8 cellular contexts compared by ENCODE assay signal in the genomic region with DNA sequence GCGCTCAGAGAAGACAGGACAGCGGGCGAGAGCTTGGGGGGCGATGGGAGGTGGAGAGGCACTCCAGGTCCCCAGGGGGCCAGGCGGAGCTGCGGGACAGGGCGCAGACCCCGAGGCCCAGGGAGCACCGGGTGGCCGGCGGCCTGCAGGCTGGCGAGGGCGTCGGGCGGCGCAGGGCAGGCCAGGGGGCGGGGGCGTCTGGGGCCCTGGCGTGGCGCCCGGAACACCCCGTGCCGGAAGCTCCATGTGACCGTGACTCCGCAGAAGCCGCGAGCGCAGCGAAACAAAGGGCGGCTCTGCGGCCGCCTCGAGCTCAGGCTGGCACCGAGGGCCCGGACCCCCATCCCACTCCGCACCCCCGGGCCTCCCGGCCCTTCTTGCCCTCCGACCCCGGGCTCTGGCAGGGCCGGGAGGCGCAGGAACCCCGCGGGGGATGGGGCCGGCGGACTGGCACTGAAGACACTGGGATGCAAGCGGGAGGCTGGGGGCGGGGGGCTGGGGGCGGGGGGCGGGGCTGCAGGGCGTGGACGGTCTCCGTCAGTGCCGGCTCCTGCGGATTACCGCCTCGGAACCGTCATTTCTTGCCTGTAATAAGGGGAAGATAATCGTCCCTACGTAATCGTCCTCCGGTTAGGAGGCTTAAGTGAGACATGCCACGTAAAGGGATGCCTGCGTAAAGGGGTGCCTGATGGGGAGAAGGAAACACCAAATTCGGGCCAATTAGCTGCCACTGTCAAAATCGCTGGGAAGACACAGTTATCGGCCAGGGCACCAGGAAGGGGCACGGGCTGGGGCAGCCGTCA. TPM values are rescaled to one million over a fixed set of nuclear protein-coding genes. Genes with fewer than 3 reads are reported as not detected.
A peak's percentile ranks its signal among the peaks of the same experiment; 100 is the strongest.
DNase-seq lines count a peak whose midpoint lies in the region; ATAC-seq and TF ChIP-seq lines count a peak whose summit lies in the region.

No MANE protein-coding gene starts in this region.

- peak; percentile 77 for DNase-seq in EL
- DNase-seq in Kasumi-1 (lab: John Stamatoyannopoulos, UW) = peak; percentile 38 to 49
- DNase-seq in SW480 (ENCODE audit: low spot score) = peak; percentile 85
- peak; percentile 93 for DNase-seq in left ventricle myocardium inferior
- DNase-seq in pulmonary artery endothelial cell (ENCODE audit: low read depth, low spot score) = peak; percentile 43

- H3K4me1 ChIP-seq in left ventricle myocardium inferior = peaks cover 63% of the 10 kb centered on the region
- no peaks in the 10 kb centered on the region for H3K4me1 ChIP-seq in urinary bladder (ENCODE audit: insufficient read depth)

- intact Hi-C loops in left ventricle myocardium inferior (cut with micrococcal nuclease) = no loop called here

- H3K27ac ChIP-seq in adipose tissue (ENCODE audit: low read depth, low read length) (peak overlapping the region; percentile 86), left ventricle myocardium inferior (replicated peaks) (peak overlapping the region; percentile 96), urinary bladder (ENCODE audit: low read depth) (peak overlapping the region; percentile 94)

- H3K9me3 ChIP-seq in left ventricle myocardium inferior (replicated peaks) = no peaks in the 10 kb centered on the region

- 2 to 10% (median 3%) methylated on average over 52 to 69 of the region's 69 CpGs for WGBS in adipose tissue, 3 donors
- WGBS in urinary bladder = 2% methylated on average over 69 of the region's 69 CpGs

- no peaks in the 10 kb centered on the region for H3K27me3 ChIP-seq in left ventricle myocardium inferior (ENCODE audit: low read depth)

- peak; percentile 86 for ATAC-seq in GM21723 (IDR thresholded peaks at IDR 0.05; ENCODE audit: unreplicated experiment)

- H3K4me3 ChIP-seq in left ventricle myocardium inferior (peak overlapping the region; percentile 67), urinary bladder (ENCODE audit: low read depth, low read length) (peak overlapping the region; percentile 29)

- TF ChIP-seq CTCF in left ventricle myocardium inferior (IDR thresholded peaks at IDR 0.05; ENCODE audit: borderline replicate concordance) = no peak

- no peaks in the 10 kb centered on the region for H3K36me3 ChIP-seq in left ventricle myocardium inferior
- no peaks in the 10 kb centered on the region for H3K36me3 ChIP-seq in urinary bladder (ENCODE audit: insufficient read depth)

RNA-seq across cellular contexts. Expression of a gene that starts 19.2 kb away (rescaled TPM):
- polyA plus RNA-seq in adipose tissue (under 1 TPM in 2 of 3 donors, not detected in 1; 0.40 to 0.89 TPM), urinary bladder (0.37 TPM)
- total RNA-seq in left ventricle myocardium inferior (not detected), pulmonary artery endothelial cell (0.13 TPM in 1 of 2 replicates, not detected in the other), urinary bladder (not detected)

RNA-seq across cellular contexts. Expression of a gene that starts 27.5 kb away (rescaled TPM):
- polyA plus RNA-seq in adipose tissue (100 to 1,000 TPM in 1 of 3 donors, 10 to 100 TPM in 2; 22.2 to 129 (median 76.7) TPM), urinary bladder (76.0 TPM)
- total RNA-seq in left ventricle myocardium inferior (3.5 TPM), pulmonary artery endothelial cell (73.1 and 75.6 TPM in 2 replicates), urinary bladder (89.3 TPM)

Comparison
In these comparisons a context has a peak if more than half of its experiments do, and no peak if none do; other contexts are left out.
1. Peak in every context shown above with its lines: DNase-seq, ATAC-seq, H3K4me3 ChIP-seq and H3K27ac ChIP-seq.
2. DNase-seq: peak in every context shown above with its lines; median percentile 93 in left ventricle myocardium inferior; 85 in SW480; 77 in EL; 44 in Kasumi-1; 43 in pulmonary artery endothelial cell.
3. RNA of a gene that starts 27.5 kb away (total RNA-seq): 89.3 TPM in urinary bladder (single experiment) and 73.1 to 75.6 TPM in pulmonary artery endothelial cell; 3.5 TPM in left ventricle myocardium inferior (single experiment); every median in the first group is over 10 times any median in the second.